9 cellular contexts compared by ENCODE assay signal in genomic region chr6:138817799-138818198, GRCh38. TPM values are rescaled to one million over a fixed set of nuclear protein-coding genes. Genes with fewer than 3 reads are reported as not detected.
DNase-seq lines count a peak whose midpoint lies in the region; ATAC-seq and TF ChIP-seq lines count a peak whose summit lies in the region.
"Had no signal": no experiment of that assay in that cellular context is flagged by ENCODE, and none has a peak within 500 bp of the region (broad histone marks: within the 10 kb centered on the region; RNA-seq: fewer than 3 reads in every experiment).

No MANE protein-coding gene starts in this region.

- POLR2A ChIA-PET in AG04450 (lab: Yijun Ruan, JAX) = no interaction called here

- peaks cover 21% of the 10 kb centered on the region for H3K4me1 Mint-ChIP-seq in stimulated activated effector memory CD8-positive, alpha-beta T cell treated with anti-CD3 and anti-CD28 coated beads, Interleukin-12 subunit alpha, Interleukin-12 subunit beta, amount 100 ng/mL, for 72 hours

- H3K27me3 ChIP-seq in AG04450 (ENCODE audit: control insufficient read depth, insufficient read depth, low read length) = no peaks in the 10 kb centered on the region

- H3K9me3 Mint-ChIP-seq in stimulated activated effector memory CD8-positive, alpha-beta T cell treated with anti-CD3 and anti-CD28 coated beads, Interleukin-12 subunit alpha, Interleukin-12 subunit beta, amount 100 ng/mL, for 72 hours = no peaks in the 10 kb centered on the region
- H3K9me3 Mint-ChIP-seq: dendritic cell treated with granulocyte-macrophage colony-stimulating factor and Interleukin-4, amounts not matched to agents 40 ng/mL and 50 ng/mL, for 4 days had no signal

- no peaks in the 10 kb centered on the region for H3K9me3 ChIP-seq in AG04450 (ENCODE audit: control insufficient read depth, insufficient read depth, low read length)

- ATAC-seq in stimulated activated effector memory CD8-positive, alpha-beta T cell treated with anti-CD3 and anti-CD28 coated beads, Interleukin-12 subunit alpha, Interleukin-12 subunit beta, amount 100 ng/mL, for 72 hours = peak; percentile 88

- H3K27ac Mint-ChIP-seq in stimulated activated effector memory CD8-positive, alpha-beta T cell treated with anti-CD3 and anti-CD28 coated beads, Interleukin-12 subunit alpha, Interleukin-12 subunit beta, amount 100 ng/mL, for 72 hours = peak overlapping the region; percentile 87
- H3K27ac Mint-ChIP-seq: dendritic cell treated with granulocyte-macrophage colony-stimulating factor and Interleukin-4, amounts not matched to agents 40 ng/mL and 50 ng/mL, for 4 days had no signal

- H3K4me3 Mint-ChIP-seq in stimulated activated effector memory CD8-positive, alpha-beta T cell treated with anti-CD3 and anti-CD28 coated beads, Interleukin-12 subunit alpha, Interleukin-12 subunit beta, amount 100 ng/mL, for 72 hours = peak overlapping the region; percentile 31
- H3K4me3 Mint-ChIP-seq: dendritic cell treated with granulocyte-macrophage colony-stimulating factor and Interleukin-4, amounts not matched to agents 40 ng/mL and 50 ng/mL, for 4 days had no signal

- DNase-seq in AG04450 (ENCODE audit: low read depth, low spot score) (peak; percentile 4), H4 (ENCODE audit: low spot score) (peak; percentile 53), NCI-H774 (lab: John Stamatoyannopoulos, UW) (peak; percentile 90), fibroblast of mammary gland (ENCODE audit: low read depth) (peak; percentile 76), NCI-H82 (lab: John Stamatoyannopoulos, UW) (no peak), 8988T (no peak)
- DNase-seq in stimulated activated effector memory CD8-positive, alpha-beta T cell treated with anti-CD3 and anti-CD28 coated beads, Interleukin-12 subunit alpha, Interleukin-12 subunit beta, amount 100 ng/mL, for 72 hours (ENCODE audit: low spot score in 2 of 2) = peak in 1 of 2 donors; percentile 55
- DNase-seq in effector CD4-positive, alpha-beta T cell = no peak

- no peak overlapping the region for H3K27ac ChIP-seq in AG04450 (ENCODE audit: low read depth, low read length)

- H3K4me3 ChIP-seq in AG04450 (ENCODE audit: low read depth, low read length) (no peak overlapping the region), fibroblast of mammary gland (ENCODE audit: control insufficient read depth, low read depth, low read length) (no peak overlapping the region)

- TF ChIP-seq CTCF in AG04450 (IDR thresholded peaks at IDR 0.05; ENCODE audit: low read depth, low read length) (no peak), fibroblast of mammary gland (conservative IDR thresholded peaks at IDR 0.05; ENCODE audit: control insufficient read depth, insufficient read depth, low read depth, low read length) (no peak)

- CTCF ChIA-PET in AG04450 (lab: Charles Lee) = interaction anchor here (0.7 to 5.9 kb wide), 2 partner anchors 156 to 170 kb away, joined by 3 to 86 read pairs; partner anchors contain the start of gene REPS1

- peaks cover 11% of the 10 kb centered on the region for H3K36me3 Mint-ChIP-seq in stimulated activated effector memory CD8-positive, alpha-beta T cell treated with anti-CD3 and anti-CD28 coated beads, Interleukin-12 subunit alpha, Interleukin-12 subunit beta, amount 100 ng/mL, for 72 hours

RNA-seq across cellular contexts. Expression of gene ECT2L, which starts 21.9 kb away (rescaled TPM):
- 0.01 TPM in 1 of 2 replicates, not detected in the other for polyA plus RNA-seq in AG04450 (2011; rRNA removed)
- not detected in 2 replicates for polyA minus RNA-seq in AG04450 (2011; rRNA and poly(A)+ RNA removed)
- total RNA-seq in H4 (2014; rRNA removed; shearing (Covaris generic)) = not detected in 2 replicates

RNA-seq across cellular contexts. Expression of gene CCDC28A, which starts 44.2 kb away (rescaled TPM):
- polyA plus RNA-seq in AG04450 (2011; rRNA removed) = 15.8 and 23.8 TPM in 2 replicates
- 5.2 and 8.6 TPM in 2 replicates for polyA minus RNA-seq in AG04450 (2011; rRNA and poly(A)+ RNA removed)
- total RNA-seq in H4 (2014; rRNA removed; shearing (Covaris generic)) = 16.4 and 17.3 TPM in 2 replicates

Comparison
In these comparisons a context has a peak if more than half of its experiments do, and no peak if none do; other contexts are left out.
1. DNase-seq: peak in AG04450 (single experiment), H4 (single experiment), NCI-H774 (single experiment) and fibroblast of mammary gland (single experiment); none in effector CD4-positive, alpha-beta T cell (single experiment), NCI-H82 (single experiment) and 8988T (single experiment).